In genomic region chr2:43250015-43250414, GRCh38 we compare ENCODE assay signal across 17 cellular contexts. TPM values are rescaled to one million over a fixed set of nuclear protein-coding genes. Genes with fewer than 3 reads are reported as not detected.
DNase-seq lines count a peak whose midpoint lies in the region; ATAC-seq and TF ChIP-seq lines count a peak whose summit lies in the region.
"Had no signal": no experiment of that assay in that cellular context is flagged by ENCODE, and none has a peak within 500 bp of the region (broad histone marks: within the 10 kb centered on the region; RNA-seq: fewer than 3 reads in every experiment).

No MANE protein-coding gene starts in this region.

- peaks cover 3% of the 10 kb centered on the region for H3K4me1 Mint-ChIP-seq in T-helper 17 cell
- peaks cover 6% of the 10 kb centered on the region for H3K4me1 Mint-ChIP-seq in nephron progenitor cell
- no peaks in the 10 kb centered on the region for H3K4me1 Mint-ChIP-seq in activated CD4-positive, alpha-beta T cell treated with anti-CD3 and anti-CD28 coated beads, Interleukin-2, amount 10 ng/mL, durations not matched to agents 24 days and 14 days

- H3K27me3 Mint-ChIP-seq in T-helper 17 cell (no peaks in the 10 kb centered on the region), nephron progenitor cell (ENCODE audit: low read depth, poor library complexity) (peaks cover 4% of the 10 kb centered on the region)
- H3K27me3 Mint-ChIP-seq in activated CD4-positive, alpha-beta T cell treated with anti-CD3 and anti-CD28 coated beads, Interleukin-2, amount 10 ng/mL, durations not matched to agents 24 days and 14 days = no peaks in the 10 kb centered on the region
- H3K27me3 Mint-ChIP-seq: CD4-positive, alpha-beta T cell had no signal

- H3K27ac ChIP-seq in coronary artery (peak overlapping the region; percentile 39 to 79), tibial artery (peak overlapping the region; percentile 80 to 84)

- H3K27ac Mint-ChIP-seq in T-helper 17 cell (no peak overlapping the region), nephron progenitor cell (peak overlapping the region; percentile 76)
- no peak overlapping the region for H3K27ac Mint-ChIP-seq in activated CD4-positive, alpha-beta T cell treated with anti-CD3 and anti-CD28 coated beads, Interleukin-2, amount 10 ng/mL, durations not matched to agents 24 days and 14 days
- H3K27ac Mint-ChIP-seq: CD4-positive, alpha-beta T cell; GM23338 had no signal

- peaks cover 0 to 24% (median 18%) of the 10 kb centered on the region in 4 donors for H3K4me1 ChIP-seq in tibial artery
- H3K4me1 ChIP-seq: A549 had no signal

- no peaks in the 10 kb centered on the region for H3K9me3 ChIP-seq in T-helper 17 cell (ENCODE audit: control insufficient read depth, low read length, poor library complexity, severe bottlenecking)
- no peaks in the 10 kb centered on the region for H3K9me3 ChIP-seq in tibial artery
- H3K9me3 ChIP-seq: A549 had no signal

- H3K4me3 Mint-ChIP-seq in T-helper 17 cell (peak overlapping the region; percentile 28), nephron progenitor cell (no peak overlapping the region)
- H3K4me3 Mint-ChIP-seq in activated CD4-positive, alpha-beta T cell treated with anti-CD3 and anti-CD28 coated beads, Interleukin-2, amount 10 ng/mL, durations not matched to agents 24 days and 14 days = no peak overlapping the region
- H3K4me3 Mint-ChIP-seq: CD4-positive, alpha-beta T cell; GM23338 had no signal

- H3K27me3 ChIP-seq in tibial artery = no peaks in the 10 kb centered on the region

- no peaks in the 10 kb centered on the region for H3K36me3 ChIP-seq in tibial artery

- DNase-seq in T-helper 17 cell (no peak), coronary artery (ENCODE audit: low spot score) (no peak), nephron progenitor cell (no peak), tibial artery (peak in 1 of 2 donors; percentile 15), DMS114 treated with DMSO at 0.1 percent for 48 hours (lab: John Stamatoyannopoulos, UW; ENCODE audit: unreplicated experiment) (no peak)
- DNase-seq in activated CD4-positive, alpha-beta T cell treated with anti-CD3 and anti-CD28 coated beads, Interleukin-2, amount 10 ng/mL, durations not matched to agents 24 days and 14 days = no peak
- DNase-seq: CD4-positive, alpha-beta T cell; GF-D8; NCI-H1092 treated with DMSO at 0.1 percent for 48 hours; NCI-H146; NCI-H2081 had no signal

- no peaks in the 10 kb centered on the region for H3K9me3 Mint-ChIP-seq in nephron progenitor cell
- H3K9me3 Mint-ChIP-seq in activated CD4-positive, alpha-beta T cell treated with anti-CD3 and anti-CD28 coated beads, Interleukin-2, amount 10 ng/mL, durations not matched to agents 24 days and 14 days = no peaks in the 10 kb centered on the region
- H3K9me3 Mint-ChIP-seq: CD4-positive, alpha-beta T cell; GM23338 had no signal

- intact Hi-C loops in tibial artery (cut with DNase I; ENCODE audit: low total_unique reads) = no loop called here
- intact Hi-C loops in activated CD4-positive, alpha-beta T cell treated with anti-CD3 and anti-CD28 coated beads, Interleukin-2, amount 10 ng/mL, durations not matched to agents 24 days and 14 days (cut with micrococcal nuclease) = no loop called here

- H3K4me3 ChIP-seq in coronary artery = no peak overlapping the region
- no peak overlapping the region for H3K4me3 ChIP-seq in tibial artery
- H3K4me3 ChIP-seq: A549, GM12878, GM23338 had no signal

- TF ChIP-seq CTCF in coronary artery (IDR thresholded peaks at IDR 0.05) (no peak), nephron progenitor cell (IDR thresholded peaks at IDR 0.05) (no peak), tibial artery (IDR thresholded peaks at IDR 0.05) (no peak)

- no peak for ATAC-seq in T-helper 17 cell
- no peak for ATAC-seq in HG02938 (IDR thresholded peaks at IDR 0.05; ENCODE audit: unreplicated experiment)
- ATAC-seq: GM12878, GM23338, HCT116, Right ventricle myocardium inferior had no signal

- peaks cover 5% of the 10 kb centered on the region for H3K36me3 Mint-ChIP-seq in T-helper 17 cell (ENCODE audit: low read depth)
- peaks cover 15% of the 10 kb centered on the region for H3K36me3 Mint-ChIP-seq in nephron progenitor cell (ENCODE audit: low read depth)
- no peaks in the 10 kb centered on the region for H3K36me3 Mint-ChIP-seq in activated CD4-positive, alpha-beta T cell treated with anti-CD3 and anti-CD28 coated beads, Interleukin-2, amount 10 ng/mL, durations not matched to agents 24 days and 14 days (ENCODE audit: low read depth)

RNA-seq across cellular contexts. Expression of gene ZFP36L2, which starts 23.6 kb away (rescaled TPM):
- total RNA-seq in T-helper 17 cell = 100 to 1,000 TPM; 501 to 627 TPM
- 92.8 and 93.1 TPM in 2 replicates for total RNA-seq in activated CD4-positive, alpha-beta T cell treated with anti-CD3 and anti-CD28 coated beads, Interleukin-2, amount 10 ng/mL, durations not matched to agents 24 days and 14 days
